ENCODE assay signal across 1 cellular context in the genomic region with DNA sequence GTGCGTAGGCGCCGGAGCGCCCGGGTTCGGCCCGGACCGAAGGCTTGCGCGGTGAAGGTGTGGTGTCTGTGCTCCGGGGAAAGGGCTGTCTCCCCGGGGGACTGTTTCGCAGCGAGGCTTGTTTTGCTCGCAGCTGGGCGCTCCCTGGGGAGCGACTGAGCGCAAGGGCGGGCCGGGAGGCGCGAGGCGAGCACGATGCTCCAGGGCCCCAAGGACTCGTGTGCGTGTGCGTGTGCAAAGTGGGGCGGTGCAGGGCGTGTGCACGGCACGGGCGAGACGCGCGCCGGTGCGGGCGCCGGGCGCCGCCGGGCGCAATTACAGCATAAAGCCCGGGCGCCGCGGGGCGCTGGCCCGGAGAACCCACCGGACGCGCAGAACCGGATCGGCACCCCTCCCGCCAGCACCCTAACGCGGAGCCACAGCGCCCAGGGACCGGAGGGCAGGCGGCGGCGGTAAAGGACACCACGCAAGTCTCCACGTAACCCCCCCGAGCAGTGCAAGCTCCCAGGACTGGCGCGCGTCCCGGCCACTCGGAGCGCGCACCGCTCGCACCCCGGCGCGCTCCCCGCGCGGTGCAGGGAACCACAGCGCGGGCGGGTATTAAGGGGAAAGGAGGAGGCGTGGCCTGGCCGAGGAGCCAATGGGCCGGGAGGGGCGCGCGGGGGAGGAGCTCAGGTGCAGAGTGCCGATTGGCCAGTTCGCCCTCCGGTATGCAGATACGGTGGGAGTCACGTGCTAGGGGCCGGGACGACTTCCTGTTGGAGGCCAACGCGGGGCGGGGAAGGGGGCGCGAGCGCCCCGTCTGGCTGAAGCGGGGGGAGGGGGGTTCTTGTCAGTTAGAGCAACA.
TF ChIP-seq lines count a peak whose summit lies in the region.

TNRC6C (plus strand) TSS at position 835 of the 847 bp plus-strand sequence. CDS start 45,504 bp downstream, outside the sequence.

TF ChIP-seq in WTC11, 78 proteins besides CTCF, POLR2A, EP300 and RAD21 (continued from another document and continues in another):
- peak; percentile 86; the same call in 1 of the 2 replicates for TF ChIP-seq AR (CRISPR knock-in tag; IDR thresholded peaks at IDR 0.05)
- peak; percentile 88; the same call in 1 of the 2 replicates for TF ChIP-seq ZBTB21 (CRISPR knock-in tag; IDR thresholded peaks at IDR 0.05; ENCODE audit: borderline replicate concordance)
- TF ChIP-seq SOX15 (CRISPR knock-in tag; IDR thresholded peaks at IDR 0.05) = peak; percentile 75; the same call in 1 of the 2 replicates
- TF ChIP-seq GABPB1 (CRISPR knock-in tag; IDR thresholded peaks at IDR 0.05) = peak; percentile 77; the same call in 1 of the 2 replicates
- peak; percentile 84 for TF ChIP-seq NFYB (CRISPR knock-in tag; conservative IDR thresholded peaks at IDR 0.05; ENCODE audit: low read depth)
- no peak for TF ChIP-seq ZNF219 (CRISPR knock-in tag; IDR thresholded peaks at IDR 0.05; ENCODE audit: borderline replicate concordance)
- TF ChIP-seq, protein P1, sequence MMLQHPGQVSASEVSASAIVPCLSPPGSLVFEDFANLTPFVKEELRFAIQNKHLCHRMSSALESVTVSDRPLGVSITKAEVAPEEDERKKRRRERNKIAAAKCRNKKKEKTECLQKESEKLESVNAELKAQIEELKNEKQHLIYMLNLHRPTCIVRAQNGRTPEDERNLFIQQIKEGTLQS (CRISPR knock-in tag; conservative IDR thresholded peaks at IDR 0.05) = no peak
- TF ChIP-seq ZNF425 (CRISPR knock-in tag; conservative IDR thresholded peaks at IDR 0.05) = no peak
- TF ChIP-seq, protein P2, sequence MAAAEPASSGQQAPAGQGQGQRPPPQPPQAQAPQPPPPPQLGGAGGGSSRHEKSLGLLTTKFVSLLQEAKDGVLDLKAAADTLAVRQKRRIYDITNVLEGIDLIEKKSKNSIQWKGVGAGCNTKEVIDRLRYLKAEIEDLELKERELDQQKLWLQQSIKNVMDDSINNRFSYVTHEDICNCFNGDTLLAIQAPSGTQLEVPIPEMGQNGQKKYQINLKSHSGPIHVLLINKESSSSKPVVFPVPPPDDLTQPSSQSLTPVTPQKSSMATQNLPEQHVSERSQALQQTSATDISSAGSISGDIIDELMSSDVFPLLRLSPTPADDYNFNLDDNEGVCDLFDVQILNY (CRISPR knock-in tag; IDR thresholded peaks at IDR 0.05) = peak; percentile 91
- no peak for TF ChIP-seq NR2C2 (CRISPR knock-in tag; IDR thresholded peaks at IDR 0.05)
- no peak for TF ChIP-seq NR1H2 (CRISPR knock-in tag; IDR thresholded peaks at IDR 0.05)
- TF ChIP-seq CREM (CRISPR knock-in tag; IDR thresholded peaks at IDR 0.05) = peak; percentile 66; the same call in 1 of the 2 replicates
- TF ChIP-seq GTF2I (CRISPR knock-in tag; conservative IDR thresholded peaks at IDR 0.05) = no peak
- peak; percentile 94 for TF ChIP-seq PRRX2 (CRISPR knock-in tag; IDR thresholded peaks at IDR 0.05)
- TF ChIP-seq SMAD3 (CRISPR knock-in tag; IDR thresholded peaks at IDR 0.05; ENCODE audit: borderline replicate concordance) = peak; percentile 93; the same call in 1 of the 2 replicates
- TF ChIP-seq EMX1 (CRISPR knock-in tag; IDR thresholded peaks at IDR 0.05) = peak; percentile 88; the same call in 1 of the 2 replicates
- no peak; the same call in 1 of the 2 replicates for TF ChIP-seq SMAD4 (CRISPR knock-in tag; IDR thresholded peaks at IDR 0.05)
- TF ChIP-seq, protein P3, sequence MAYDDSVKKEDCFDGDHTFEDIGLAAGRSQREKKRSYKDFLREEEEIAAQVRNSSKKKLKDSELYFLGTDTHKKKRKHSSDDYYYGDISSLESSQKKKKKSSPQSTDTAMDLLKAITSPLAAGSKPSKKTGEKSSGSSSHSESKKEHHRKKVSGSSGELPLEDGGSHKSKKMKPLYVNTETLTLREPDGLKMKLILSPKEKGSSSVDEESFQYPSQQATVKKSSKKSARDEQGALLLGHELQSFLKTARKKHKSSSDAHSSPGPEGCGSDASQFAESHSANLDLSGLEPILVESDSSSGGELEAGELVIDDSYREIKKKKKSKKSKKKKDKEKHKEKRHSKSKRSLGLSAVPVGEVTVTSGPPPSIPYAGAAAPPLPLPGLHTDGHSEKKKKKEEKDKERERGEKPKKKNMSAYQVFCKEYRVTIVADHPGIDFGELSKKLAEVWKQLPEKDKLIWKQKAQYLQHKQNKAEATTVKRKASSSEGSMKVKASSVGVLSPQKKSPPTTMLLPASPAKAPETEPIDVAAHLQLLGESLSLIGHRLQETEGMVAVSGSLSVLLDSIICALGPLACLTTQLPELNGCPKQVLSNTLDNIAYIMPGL (CRISPR knock-in tag; IDR thresholded peaks at IDR 0.05) = peak; percentile 92; the same call in 1 of the 2 replicates
- TF ChIP-seq ATF6 (CRISPR knock-in tag; IDR thresholded peaks at IDR 0.05) = no peak
- TF ChIP-seq FOXP1 (CRISPR knock-in tag; IDR thresholded peaks at IDR 0.05; ENCODE audit: borderline replicate concordance) = peak; percentile 67; the same call in 1 of the 2 replicates
- TF ChIP-seq NFATC4 (CRISPR knock-in tag; IDR thresholded peaks at IDR 0.05) = peak; percentile 94
- TF ChIP-seq ZNF423 (CRISPR knock-in tag; IDR thresholded peaks at IDR 0.05) = peak; percentile 73
- TF ChIP-seq STAT6 (CRISPR knock-in tag; conservative IDR thresholded peaks at IDR 0.05; ENCODE audit: low read depth) = 0 out of 2 replicates have a peak, but pooled peaks have one; percentile 34
- TF ChIP-seq ATF1 (CRISPR knock-in tag; IDR thresholded peaks at IDR 0.05) = no peak
- TF ChIP-seq, protein P4, sequence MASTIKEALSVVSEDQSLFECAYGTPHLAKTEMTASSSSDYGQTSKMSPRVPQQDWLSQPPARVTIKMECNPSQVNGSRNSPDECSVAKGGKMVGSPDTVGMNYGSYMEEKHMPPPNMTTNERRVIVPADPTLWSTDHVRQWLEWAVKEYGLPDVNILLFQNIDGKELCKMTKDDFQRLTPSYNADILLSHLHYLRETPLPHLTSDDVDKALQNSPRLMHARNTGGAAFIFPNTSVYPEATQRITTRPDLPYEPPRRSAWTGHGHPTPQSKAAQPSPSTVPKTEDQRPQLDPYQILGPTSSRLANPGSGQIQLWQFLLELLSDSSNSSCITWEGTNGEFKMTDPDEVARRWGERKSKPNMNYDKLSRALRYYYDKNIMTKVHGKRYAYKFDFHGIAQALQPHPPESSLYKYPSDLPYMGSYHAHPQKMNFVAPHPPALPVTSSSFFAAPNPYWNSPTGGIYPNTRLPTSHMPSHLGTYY (CRISPR knock-in tag; IDR thresholded peaks at IDR 0.05) = peak; percentile 81; the same call in 1 of the 2 replicates
- 0 out of 2 replicates have a peak, but pooled peaks have one; percentile 26 for TF ChIP-seq RELA (CRISPR knock-in tag; IDR thresholded peaks at IDR 0.05; ENCODE audit: borderline replicate concordance)
- peak; percentile 99 for TF ChIP-seq ZMAT4 (CRISPR knock-in tag; IDR thresholded peaks at IDR 0.05)
- TF ChIP-seq, protein P5, sequence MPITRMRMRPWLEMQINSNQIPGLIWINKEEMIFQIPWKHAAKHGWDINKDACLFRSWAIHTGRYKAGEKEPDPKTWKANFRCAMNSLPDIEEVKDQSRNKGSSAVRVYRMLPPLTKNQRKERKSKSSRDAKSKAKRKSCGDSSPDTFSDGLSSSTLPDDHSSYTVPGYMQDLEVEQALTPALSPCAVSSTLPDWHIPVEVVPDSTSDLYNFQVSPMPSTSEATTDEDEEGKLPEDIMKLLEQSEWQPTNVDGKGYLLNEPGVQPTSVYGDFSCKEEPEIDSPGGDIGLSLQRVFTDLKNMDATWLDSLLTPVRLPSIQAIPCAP (CRISPR knock-in tag; IDR thresholded peaks at IDR 0.05) = no peak
- TF ChIP-seq FOXK1 (CRISPR knock-in tag; IDR thresholded peaks at IDR 0.05) = peak; percentile 72
- TF ChIP-seq ZNF121 (CRISPR knock-in tag; IDR thresholded peaks at IDR 0.05) = no peak
- peak; percentile 96; the same call in 1 of the 2 replicates for TF ChIP-seq NR3C1 (CRISPR knock-in tag; conservative IDR thresholded peaks at IDR 0.05; ENCODE audit: low read depth)
- peak; percentile 92; the same call in 1 of the 2 replicates for TF ChIP-seq SP1 (CRISPR knock-in tag; conservative IDR thresholded peaks at IDR 0.05)
- peak; percentile 93 for TF ChIP-seq USF2 (CRISPR knock-in tag; IDR thresholded peaks at IDR 0.05)
- no peak for TF ChIP-seq E2F4 (CRISPR knock-in tag; IDR thresholded peaks at IDR 0.05; ENCODE audit: borderline replicate concordance, low read depth)
